1 cellular context compared by ENCODE assay signal in the genomic region with DNA sequence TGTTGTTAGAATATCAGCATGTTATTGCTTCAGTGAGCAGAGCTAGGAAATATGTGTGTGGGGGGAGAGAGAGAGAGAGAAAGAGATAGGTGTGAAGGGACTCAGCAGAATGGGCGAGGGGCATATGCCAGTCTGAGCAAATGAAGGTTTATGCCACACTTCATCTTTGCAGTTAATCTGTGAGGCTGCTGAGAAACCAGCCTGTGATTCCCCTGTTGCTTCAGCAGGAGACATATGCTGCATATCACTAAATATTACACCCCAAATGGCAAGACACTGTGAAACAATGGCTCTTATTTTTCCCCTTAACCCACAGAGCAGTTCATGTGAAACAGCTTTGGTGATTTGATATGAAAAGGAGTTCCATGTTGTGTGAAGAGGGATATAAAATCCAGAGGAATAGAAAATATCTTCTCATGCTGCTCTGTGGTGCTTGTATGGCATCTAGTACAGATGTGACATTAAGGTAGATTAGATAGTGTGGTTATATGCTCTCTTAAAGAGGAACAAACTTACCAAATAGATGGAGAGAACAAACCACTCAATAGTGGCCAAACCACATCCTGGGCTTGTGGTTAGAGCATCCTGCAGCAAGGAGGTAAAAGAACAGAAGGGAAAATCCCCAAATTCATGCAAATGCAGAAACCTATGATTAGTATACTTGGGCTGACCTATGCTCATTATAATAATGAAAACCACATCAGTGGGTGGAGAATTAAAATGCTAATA.
TF ChIP-seq lines count a peak whose summit lies in the region.

No MANE protein-coding gene starts in this region.

TF ChIP-seq in GM12878, 131 proteins besides CTCF, POLR2A, EP300 and RAD21 (continued from another document and continues in another):
- TF ChIP-seq EED (IDR thresholded peaks at IDR 0.05; ENCODE audit: low read depth) (peak; percentile 87), HDGF (IDR thresholded peaks at IDR 0.05) (no peak), ETV6 (conservative IDR thresholded peaks at IDR 0.05 in 1 of 2, IDR thresholded peaks at IDR 0.05 in 1 of 2; ENCODE audit: borderline replicate concordance in 1 of 2, low read depth in 1 of 2) (peak in 1 of 2 experiments; percentile 80; a peak in 2 of 4 replicates), KLF5 (IDR thresholded peaks at IDR 0.05; ENCODE audit: partially characterized antibody) (no peak), RBBP5 (conservative IDR thresholded peaks at IDR 0.05) (no peak), CHD2 (IDR thresholded peaks at IDR 0.05; ENCODE audit: borderline replicate concordance, low read depth, low read length) (no peak; the same call in 1 of the 2 replicates), RB1 (IDR thresholded peaks at IDR 0.05; ENCODE audit: borderline replicate concordance) (no peak), EZH2 (IDR thresholded peaks at IDR 0.05; ENCODE audit: borderline replicate concordance, control insufficient read depth, low read depth, low read length) (0 out of 2 replicates have a peak, but pooled peaks have one; percentile 35), DPF2 (IDR thresholded peaks at IDR 0.05) (peak; percentile 91), NR2C1 (IDR thresholded peaks at IDR 0.05) (no peak), IKZF2 (IDR thresholded peaks at IDR 0.05) (peak; percentile 93), YY1 (IDR thresholded peaks at IDR 0.05; ENCODE audit: low read depth, low read length) (no peak), ZBED1 (IDR thresholded peaks at IDR 0.05; ENCODE audit: borderline replicate concordance) (no peak), TCF7 (IDR thresholded peaks at IDR 0.05; ENCODE audit: borderline replicate concordance) (no peak), ZSCAN29 (IDR thresholded peaks at IDR 0.05) (no peak), MXI1 (IDR thresholded peaks at IDR 0.05; ENCODE audit: low read depth, low read length) (no peak; the same call in 1 of the 2 replicates), SUPT20H (IDR thresholded peaks at IDR 0.05; ENCODE audit: borderline replicate concordance, control insufficient read depth, low read depth, low read length) (no peak), ZNF384 (IDR thresholded peaks at IDR 0.05; ENCODE audit: borderline replicate concordance, low read depth, low read length) (no peak), NRF1 (conservative IDR thresholded peaks at IDR 0.05; ENCODE audit: low read depth, low read length) (no peak), BCL11A (IDR thresholded peaks at IDR 0.05; ENCODE audit: low read depth, low read length) (peak; percentile 92), BACH1 (IDR thresholded peaks at IDR 0.05; ENCODE audit: borderline replicate concordance) (no peak), TCF3 (IDR thresholded peaks at IDR 0.05; ENCODE audit: borderline replicate concordance, insufficient read depth, low read depth, low read length) (no peak), NFIC (IDR thresholded peaks at IDR 0.05; ENCODE audit: low read depth, low read length) (peak; percentile 96), ZNF24 (IDR thresholded peaks at IDR 0.05) (no peak), ZNF207 (IDR thresholded peaks at IDR 0.05; ENCODE audit: borderline replicate concordance) (no peak), STAT1 (conservative IDR thresholded peaks at IDR 0.05) (no peak), NR2F1 (conservative IDR thresholded peaks at IDR 0.05) (peak; percentile 65), MYB (IDR thresholded peaks at IDR 0.05; ENCODE audit: borderline replicate concordance, low read depth, low read length) (no peak), HDAC2 (IDR thresholded peaks at IDR 0.05) (no peak)
- TF ChIP-seq, protein P1, sequence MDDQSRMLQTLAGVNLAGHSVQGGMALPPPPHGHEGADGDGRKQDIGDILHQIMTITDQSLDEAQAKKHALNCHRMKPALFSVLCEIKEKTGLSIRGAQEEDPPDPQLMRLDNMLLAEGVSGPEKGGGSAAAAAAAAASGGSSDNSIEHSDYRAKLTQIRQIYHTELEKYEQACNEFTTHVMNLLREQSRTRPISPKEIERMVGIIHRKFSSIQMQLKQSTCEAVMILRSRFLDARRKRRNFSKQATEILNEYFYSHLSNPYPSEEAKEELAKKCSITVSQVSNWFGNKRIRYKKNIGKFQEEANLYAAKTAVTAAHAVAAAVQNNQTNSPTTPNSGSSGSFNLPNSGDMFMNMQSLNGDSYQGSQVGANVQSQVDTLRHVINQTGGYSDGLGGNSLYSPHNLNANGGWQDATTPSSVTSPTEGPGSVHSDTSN (IDR thresholded peaks at IDR 0.05; ENCODE audit: insufficient replicate concordance, low read depth, low read length) = no peak
- TF ChIP-seq, protein P2, sequence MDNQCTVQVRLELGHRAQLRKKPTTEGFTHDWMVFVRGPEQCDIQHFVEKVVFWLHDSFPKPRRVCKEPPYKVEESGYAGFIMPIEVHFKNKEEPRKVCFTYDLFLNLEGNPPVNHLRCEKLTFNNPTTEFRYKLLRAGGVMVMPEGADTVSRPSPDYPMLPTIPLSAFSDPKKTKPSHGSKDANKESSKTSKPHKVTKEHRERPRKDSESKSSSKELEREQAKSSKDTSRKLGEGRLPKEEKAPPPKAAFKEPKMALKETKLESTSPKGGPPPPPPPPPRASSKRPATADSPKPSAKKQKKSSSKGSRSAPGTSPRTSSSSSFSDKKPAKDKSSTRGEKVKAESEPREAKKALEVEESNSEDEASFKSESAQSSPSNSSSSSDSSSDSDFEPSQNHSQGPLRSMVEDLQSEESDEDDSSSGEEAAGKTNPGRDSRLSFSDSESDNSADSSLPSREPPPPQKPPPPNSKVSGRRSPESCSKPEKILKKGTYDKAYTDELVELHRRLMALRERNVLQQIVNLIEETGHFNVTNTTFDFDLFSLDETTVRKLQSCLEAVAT (IDR thresholded peaks at IDR 0.05) = peak; percentile 98
- TF ChIP-seq, protein P3, sequence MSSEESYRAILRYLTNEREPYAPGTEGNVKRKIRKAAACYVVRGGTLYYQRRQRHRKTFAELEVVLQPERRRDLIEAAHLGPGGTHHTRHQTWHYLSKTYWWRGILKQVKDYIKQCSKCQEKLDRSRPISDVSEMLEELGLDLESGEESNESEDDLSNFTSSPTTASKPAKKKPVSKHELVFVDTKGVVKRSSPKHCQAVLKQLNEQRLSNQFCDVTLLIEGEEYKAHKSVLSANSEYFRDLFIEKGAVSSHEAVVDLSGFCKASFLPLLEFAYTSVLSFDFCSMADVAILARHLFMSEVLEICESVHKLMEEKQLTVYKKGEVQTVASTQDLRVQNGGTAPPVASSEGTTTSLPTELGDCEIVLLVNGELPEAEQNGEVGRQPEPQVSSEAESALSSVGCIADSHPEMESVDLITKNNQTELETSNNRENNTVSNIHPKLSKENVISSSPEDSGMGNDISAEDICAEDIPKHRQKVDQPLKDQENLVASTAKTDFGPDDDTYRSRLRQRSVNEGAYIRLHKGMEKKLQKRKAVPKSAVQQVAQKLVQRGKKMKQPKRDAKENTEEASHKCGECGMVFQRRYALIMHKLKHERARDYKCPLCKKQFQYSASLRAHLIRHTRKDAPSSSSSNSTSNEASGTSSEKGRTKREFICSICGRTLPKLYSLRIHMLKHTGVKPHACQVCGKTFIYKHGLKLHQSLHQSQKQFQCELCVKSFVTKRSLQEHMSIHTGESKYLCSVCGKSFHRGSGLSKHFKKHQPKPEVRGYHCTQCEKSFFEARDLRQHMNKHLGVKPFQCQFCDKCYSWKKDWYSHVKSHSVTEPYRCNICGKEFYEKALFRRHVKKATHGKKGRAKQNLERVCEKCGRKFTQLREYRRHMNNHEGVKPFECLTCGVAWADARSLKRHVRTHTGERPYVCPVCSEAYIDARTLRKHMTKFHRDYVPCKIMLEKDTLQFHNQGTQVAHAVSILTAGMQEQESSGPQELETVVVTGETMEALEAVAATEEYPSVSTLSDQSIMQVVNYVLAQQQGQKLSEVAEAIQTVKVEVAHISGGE (CRISPR knock-in tag; IDR thresholded peaks at IDR 0.05) = no peak
- TF ChIP-seq, protein P4, sequence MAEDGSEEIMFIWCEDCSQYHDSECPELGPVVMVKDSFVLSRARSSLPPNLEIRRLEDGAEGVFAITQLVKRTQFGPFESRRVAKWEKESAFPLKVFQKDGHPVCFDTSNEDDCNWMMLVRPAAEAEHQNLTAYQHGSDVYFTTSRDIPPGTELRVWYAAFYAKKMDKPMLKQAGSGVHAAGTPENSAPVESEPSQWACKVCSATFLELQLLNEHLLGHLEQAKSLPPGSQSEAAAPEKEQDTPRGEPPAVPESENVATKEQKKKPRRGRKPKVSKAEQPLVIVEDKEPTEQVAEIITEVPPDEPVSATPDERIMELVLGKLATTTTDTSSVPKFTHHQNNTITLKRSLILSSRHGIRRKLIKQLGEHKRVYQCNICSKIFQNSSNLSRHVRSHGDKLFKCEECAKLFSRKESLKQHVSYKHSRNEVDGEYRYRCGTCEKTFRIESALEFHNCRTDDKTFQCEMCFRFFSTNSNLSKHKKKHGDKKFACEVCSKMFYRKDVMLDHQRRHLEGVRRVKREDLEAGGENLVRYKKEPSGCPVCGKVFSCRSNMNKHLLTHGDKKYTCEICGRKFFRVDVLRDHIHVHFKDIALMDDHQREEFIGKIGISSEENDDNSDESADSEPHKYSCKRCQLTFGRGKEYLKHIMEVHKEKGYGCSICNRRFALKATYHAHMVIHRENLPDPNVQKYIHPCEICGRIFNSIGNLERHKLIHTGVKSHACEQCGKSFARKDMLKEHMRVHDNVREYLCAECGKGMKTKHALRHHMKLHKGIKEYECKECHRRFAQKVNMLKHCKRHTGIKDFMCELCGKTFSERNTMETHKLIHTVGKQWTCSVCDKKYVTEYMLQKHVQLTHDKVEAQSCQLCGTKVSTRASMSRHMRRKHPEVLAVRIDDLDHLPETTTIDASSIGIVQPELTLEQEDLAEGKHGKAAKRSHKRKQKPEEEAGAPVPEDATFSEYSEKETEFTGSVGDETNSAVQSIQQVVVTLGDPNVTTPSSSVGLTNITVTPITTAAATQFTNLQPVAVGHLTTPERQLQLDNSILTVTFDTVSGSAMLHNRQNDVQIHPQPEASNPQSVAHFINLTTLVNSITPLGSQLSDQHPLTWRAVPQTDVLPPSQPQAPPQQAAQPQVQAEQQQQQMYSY (CRISPR knock-in tag; IDR thresholded peaks at IDR 0.05) = no peak
- TF ChIP-seq, protein P5, sequence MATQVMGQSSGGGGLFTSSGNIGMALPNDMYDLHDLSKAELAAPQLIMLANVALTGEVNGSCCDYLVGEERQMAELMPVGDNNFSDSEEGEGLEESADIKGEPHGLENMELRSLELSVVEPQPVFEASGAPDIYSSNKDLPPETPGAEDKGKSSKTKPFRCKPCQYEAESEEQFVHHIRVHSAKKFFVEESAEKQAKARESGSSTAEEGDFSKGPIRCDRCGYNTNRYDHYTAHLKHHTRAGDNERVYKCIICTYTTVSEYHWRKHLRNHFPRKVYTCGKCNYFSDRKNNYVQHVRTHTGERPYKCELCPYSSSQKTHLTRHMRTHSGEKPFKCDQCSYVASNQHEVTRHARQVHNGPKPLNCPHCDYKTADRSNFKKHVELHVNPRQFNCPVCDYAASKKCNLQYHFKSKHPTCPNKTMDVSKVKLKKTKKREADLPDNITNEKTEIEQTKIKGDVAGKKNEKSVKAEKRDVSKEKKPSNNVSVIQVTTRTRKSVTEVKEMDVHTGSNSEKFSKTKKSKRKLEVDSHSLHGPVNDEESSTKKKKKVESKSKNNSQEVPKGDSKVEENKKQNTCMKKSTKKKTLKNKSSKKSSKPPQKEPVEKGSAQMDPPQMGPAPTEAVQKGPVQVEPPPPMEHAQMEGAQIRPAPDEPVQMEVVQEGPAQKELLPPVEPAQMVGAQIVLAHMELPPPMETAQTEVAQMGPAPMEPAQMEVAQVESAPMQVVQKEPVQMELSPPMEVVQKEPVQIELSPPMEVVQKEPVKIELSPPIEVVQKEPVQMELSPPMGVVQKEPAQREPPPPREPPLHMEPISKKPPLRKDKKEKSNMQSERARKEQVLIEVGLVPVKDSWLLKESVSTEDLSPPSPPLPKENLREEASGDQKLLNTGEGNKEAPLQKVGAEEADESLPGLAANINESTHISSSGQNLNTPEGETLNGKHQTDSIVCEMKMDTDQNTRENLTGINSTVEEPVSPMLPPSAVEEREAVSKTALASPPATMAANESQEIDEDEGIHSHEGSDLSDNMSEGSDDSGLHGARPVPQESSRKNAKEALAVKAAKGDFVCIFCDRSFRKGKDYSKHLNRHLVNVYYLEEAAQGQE (IDR thresholded peaks at IDR 0.05; ENCODE audit: low read depth, low read length) = no peak
- TF ChIP-seq, protein P6, sequence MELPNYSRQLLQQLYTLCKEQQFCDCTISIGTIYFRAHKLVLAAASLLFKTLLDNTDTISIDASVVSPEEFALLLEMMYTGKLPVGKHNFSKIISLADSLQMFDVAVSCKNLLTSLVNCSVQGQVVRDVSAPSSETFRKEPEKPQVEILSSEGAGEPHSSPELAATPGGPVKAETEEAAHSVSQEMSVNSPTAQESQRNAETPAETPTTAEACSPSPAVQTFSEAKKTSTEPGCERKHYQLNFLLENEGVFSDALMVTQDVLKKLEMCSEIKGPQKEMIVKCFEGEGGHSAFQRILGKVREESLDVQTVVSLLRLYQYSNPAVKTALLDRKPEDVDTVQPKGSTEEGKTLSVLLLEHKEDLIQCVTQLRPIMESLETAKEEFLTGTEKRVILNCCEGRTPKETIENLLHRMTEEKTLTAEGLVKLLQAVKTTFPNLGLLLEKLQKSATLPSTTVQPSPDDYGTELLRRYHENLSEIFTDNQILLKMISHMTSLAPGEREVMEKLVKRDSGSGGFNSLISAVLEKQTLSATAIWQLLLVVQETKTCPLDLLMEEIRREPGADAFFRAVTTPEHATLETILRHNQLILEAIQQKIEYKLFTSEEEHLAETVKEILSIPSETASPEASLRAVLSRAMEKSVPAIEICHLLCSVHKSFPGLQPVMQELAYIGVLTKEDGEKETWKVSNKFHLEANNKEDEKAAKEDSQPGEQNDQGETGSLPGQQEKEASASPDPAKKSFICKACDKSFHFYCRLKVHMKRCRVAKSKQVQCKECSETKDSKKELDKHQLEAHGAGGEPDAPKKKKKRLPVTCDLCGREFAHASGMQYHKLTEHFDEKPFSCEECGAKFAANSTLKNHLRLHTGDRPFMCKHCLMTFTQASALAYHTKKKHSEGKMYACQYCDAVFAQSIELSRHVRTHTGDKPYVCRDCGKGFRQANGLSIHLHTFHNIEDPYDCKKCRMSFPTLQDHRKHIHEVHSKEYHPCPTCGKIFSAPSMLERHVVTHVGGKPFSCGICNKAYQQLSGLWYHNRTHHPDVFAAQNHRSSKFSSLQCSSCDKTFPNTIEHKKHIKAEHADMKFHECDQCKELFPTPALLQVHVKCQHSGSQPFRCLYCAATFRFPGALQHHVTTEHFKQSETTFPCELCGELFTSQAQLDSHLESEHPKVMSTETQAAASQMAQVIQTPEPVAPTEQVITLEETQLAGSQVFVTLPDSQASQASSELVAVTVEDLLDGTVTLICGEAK (IDR thresholded peaks at IDR 0.05; ENCODE audit: borderline replicate concordance) = no peak
- TF ChIP-seq, protein P7, sequence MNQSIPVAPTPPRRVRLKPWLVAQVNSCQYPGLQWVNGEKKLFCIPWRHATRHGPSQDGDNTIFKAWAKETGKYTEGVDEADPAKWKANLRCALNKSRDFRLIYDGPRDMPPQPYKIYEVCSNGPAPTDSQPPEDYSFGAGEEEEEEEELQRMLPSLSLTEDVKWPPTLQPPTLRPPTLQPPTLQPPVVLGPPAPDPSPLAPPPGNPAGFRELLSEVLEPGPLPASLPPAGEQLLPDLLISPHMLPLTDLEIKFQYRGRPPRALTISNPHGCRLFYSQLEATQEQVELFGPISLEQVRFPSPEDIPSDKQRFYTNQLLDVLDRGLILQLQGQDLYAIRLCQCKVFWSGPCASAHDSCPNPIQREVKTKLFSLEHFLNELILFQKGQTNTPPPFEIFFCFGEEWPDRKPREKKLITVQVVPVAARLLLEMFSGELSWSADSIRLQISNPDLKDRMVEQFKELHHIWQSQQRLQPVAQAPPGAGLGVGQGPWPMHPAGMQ (IDR thresholded peaks at IDR 0.05; ENCODE audit: borderline replicate concordance) = no peak; the same call in 1 of the 2 replicates
